In the genomic region with DNA sequence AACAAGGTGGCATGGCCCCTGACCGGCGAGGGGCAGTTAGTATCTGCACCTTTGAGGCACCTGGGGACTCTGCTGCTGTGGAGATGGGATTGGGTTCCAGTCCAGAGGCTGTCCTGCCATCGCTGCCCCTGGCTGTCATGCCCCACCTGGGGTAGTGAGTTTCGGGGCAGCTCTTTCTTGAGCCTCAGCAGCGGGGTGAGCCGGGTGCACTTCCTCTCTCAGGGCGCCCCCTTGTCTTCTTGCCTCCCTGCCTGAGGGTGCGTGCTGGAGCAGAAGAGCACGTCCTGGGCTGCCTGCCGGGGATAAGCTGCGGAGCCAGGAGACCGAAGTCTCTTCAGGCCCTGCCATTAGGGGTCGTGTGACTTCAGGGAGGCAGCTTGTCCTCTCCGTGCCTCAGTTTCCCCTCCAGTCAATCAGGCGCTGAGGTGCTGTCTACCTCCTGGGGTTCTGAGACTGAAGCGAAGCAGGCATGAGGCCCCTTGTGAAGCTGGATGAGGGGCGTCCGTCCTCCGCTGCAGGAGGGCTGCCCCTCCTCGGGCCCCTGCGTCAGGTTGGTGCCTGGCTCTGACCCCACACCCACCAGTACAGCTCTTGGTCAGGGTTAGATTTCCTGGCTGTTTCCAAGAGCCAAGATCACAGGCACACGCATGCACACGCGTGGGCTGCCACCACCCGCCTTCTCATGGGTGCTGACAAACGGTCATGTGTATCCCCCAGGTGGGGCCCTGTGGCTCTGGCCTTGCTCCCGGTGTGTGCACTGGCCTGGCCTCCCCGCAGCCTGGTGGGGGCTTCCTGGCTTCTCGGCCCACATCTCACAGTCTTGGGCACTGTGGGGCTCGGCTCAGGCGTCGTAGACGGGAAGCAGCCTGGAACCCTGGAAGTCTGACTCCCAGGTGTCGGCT, we compare ENCODE assay signal across 31 cellular contexts. TPM values are rescaled to one million over a fixed set of nuclear protein-coding genes. Genes with fewer than 3 reads are reported as not detected.
"Had no signal": no experiment of that assay in that cellular context is flagged by ENCODE, and none has a peak within 500 bp of the region (broad histone marks: within the 10 kb centered on the region; RNA-seq: fewer than 3 reads in every experiment).

No MANE protein-coding gene starts in this region.

- H3K9me3 ChIP-seq: lower lobe of right lung had no signal

- DNase-seq: activated CD4-positive, alpha-beta memory T cell treated with anti-CD3 and anti-CD28 coated beads for 36 hours; activated CD4-positive, alpha-beta T cell treated with anti-CD3 and anti-CD28 coated beads for 48 hours; activated CD8-positive, alpha-beta memory T cell treated with anti-CD3 and anti-CD28 coated beads, Interleukin-2, amount 50 U/mL, for 4 hours; activated gamma-delta T cell treated with Interleukin-2 at 50 U/mL for 16 hours; activated naive CD8-positive, alpha-beta T cell treated with anti-CD3 and anti-CD28 coated beads, Interleukin-2, amount 50 U/mL, for 24 hours; activated T-cell treated with anti-CD3 and anti-CD28 coated beads, Interleukin-2, amount 50 U/mL, for 1 hour; amygdala; central memory CD4-positive, alpha-beta T cell; endodermal cell; foreskin fibroblast; head of caudate nucleus; hippocampal formation; lower lobe of right lung; mesendoderm; stimulated activated CD4-positive, alpha-beta T cell treated with anti-CD3 and anti-CD28 coated beads, Interleukin-12 subunit alpha, Interleukin-12 subunit beta, amount 100 ng/mL, for 4 hours; stimulated activated CD4-positive, alpha-beta T cell treated with anti-CD3 and anti-CD28 coated beads, Interleukin-4, amount 100 ng/mL, for 1 hour; stimulated activated naive CD8-positive, alpha-beta T cell treated with anti-CD3 and anti-CD28 coated beads, Interleukin-15, amount 100 ng/mL, for 72 hours; substantia nigra; T-helper 9 cell; WERI-Rb-1 had no signal

- H3K9me3 Mint-ChIP-seq: activated CD4-positive, alpha-beta memory T cell treated with anti-CD3 and anti-CD28 coated beads for 36 hours; activated naive CD4-positive, alpha-beta T cell treated with anti-CD3 and anti-CD28 coated beads, Interleukin-2, amount 50 U/mL, for 24 hours; activated naive CD8-positive, alpha-beta T cell treated with anti-CD3 and anti-CD28 coated beads, Interleukin-2, amount 50 U/mL, for 24 hours; dendritic cell treated with granulocyte-macrophage colony-stimulating factor and Interleukin-4, amounts not matched to agents 40 ng/mL and 50 ng/mL, for 4 days; endodermal cell; natural killer cell treated with Interleukin-12 subunit alpha and Interleukin-12 subunit beta and Interleukin-15 and Interleukin-18, amount 100 ng/mL, for 72 hours; stimulated activated naive CD8-positive, alpha-beta T cell treated with anti-CD3 and anti-CD28 coated beads, Interleukin-15, amount 100 ng/mL, for 72 hours; T-helper 1 cell treated with Interleukin-12 subunit alpha and Interleukin-12 subunit beta and Interleukin-4 antibody, amounts not matched to agents 30 μg/mL and 1 μg/mL, for 36 hours had no signal

- FAIRE-seq: keratinocyte, TTC549 had no signal

- H3K4me3 Mint-ChIP-seq: activated CD4-positive, alpha-beta memory T cell treated with anti-CD3 and anti-CD28 coated beads for 36 hours; activated naive CD4-positive, alpha-beta T cell treated with anti-CD3 and anti-CD28 coated beads, Interleukin-2, amount 50 U/mL, for 24 hours; activated naive CD8-positive, alpha-beta T cell treated with anti-CD3 and anti-CD28 coated beads, Interleukin-2, amount 50 U/mL, for 24 hours; dendritic cell treated with granulocyte-macrophage colony-stimulating factor and Interleukin-4, amounts not matched to agents 40 ng/mL and 50 ng/mL, for 4 days; endodermal cell; natural killer cell treated with Interleukin-12 subunit alpha and Interleukin-12 subunit beta and Interleukin-15 and Interleukin-18, amount 100 ng/mL, for 72 hours; stimulated activated naive CD8-positive, alpha-beta T cell treated with anti-CD3 and anti-CD28 coated beads, Interleukin-15, amount 100 ng/mL, for 72 hours; T-helper 1 cell treated with Interleukin-12 subunit alpha and Interleukin-12 subunit beta and Interleukin-4 antibody, amounts not matched to agents 30 μg/mL and 1 μg/mL, for 36 hours had no signal

- H3K4me1 Mint-ChIP-seq: endodermal cell had no signal

- ATAC-seq: activated CD4-positive, CD25-positive, alpha-beta regulatory T cell treated with anti-CD3 and anti-CD28 coated beads, Interleukin-2, amount 50 U/mL, for 24 hours; activated naive CD8-positive, alpha-beta T cell treated with anti-CD3 and anti-CD28 coated beads, Interleukin-2, amount 50 U/mL, for 24 hours; esophagus mucosa; lower lobe of right lung; natural killer cell treated with Interleukin-12 subunit alpha and Interleukin-12 subunit beta and Interleukin-15 and Interleukin-18, amount 100 ng/mL, for 72 hours; sciatic nerve; stimulated activated naive CD8-positive, alpha-beta T cell treated with anti-CD3 and anti-CD28 coated beads, Interleukin-15, amount 100 ng/mL, for 72 hours had no signal

- H3K27ac Mint-ChIP-seq: activated CD4-positive, alpha-beta memory T cell treated with anti-CD3 and anti-CD28 coated beads for 36 hours; activated naive CD4-positive, alpha-beta T cell treated with anti-CD3 and anti-CD28 coated beads, Interleukin-2, amount 50 U/mL, for 24 hours; activated naive CD8-positive, alpha-beta T cell treated with anti-CD3 and anti-CD28 coated beads, Interleukin-2, amount 50 U/mL, for 24 hours; dendritic cell treated with granulocyte-macrophage colony-stimulating factor and Interleukin-4, amounts not matched to agents 40 ng/mL and 50 ng/mL, for 4 days; endodermal cell; natural killer cell treated with Interleukin-12 subunit alpha and Interleukin-12 subunit beta and Interleukin-15 and Interleukin-18, amount 100 ng/mL, for 72 hours; stimulated activated naive CD8-positive, alpha-beta T cell treated with anti-CD3 and anti-CD28 coated beads, Interleukin-15, amount 100 ng/mL, for 72 hours; T-helper 1 cell treated with Interleukin-12 subunit alpha and Interleukin-12 subunit beta and Interleukin-4 antibody, amounts not matched to agents 30 μg/mL and 1 μg/mL, for 36 hours had no signal

- H3K36me3 ChIP-seq: lower lobe of right lung, WERI-Rb-1 had no signal

- H3K4me3 ChIP-seq: lower lobe of right lung, skin epidermis had no signal

- H3K27me3 Mint-ChIP-seq: activated naive CD4-positive, alpha-beta T cell treated with anti-CD3 and anti-CD28 coated beads, Interleukin-2, amount 50 U/mL, for 24 hours had no signal

- H3K27ac ChIP-seq: lower lobe of right lung, skin epidermis, WERI-Rb-1 had no signal

- H3K36me3 Mint-ChIP-seq: activated CD4-positive, alpha-beta memory T cell treated with anti-CD3 and anti-CD28 coated beads for 36 hours; activated naive CD4-positive, alpha-beta T cell treated with anti-CD3 and anti-CD28 coated beads, Interleukin-2, amount 50 U/mL, for 24 hours; natural killer cell treated with Interleukin-12 subunit alpha and Interleukin-12 subunit beta and Interleukin-15 and Interleukin-18, amount 100 ng/mL, for 72 hours had no signal

RNA-seq across cellular contexts. Expression of a gene that starts 33.3 kb away (rescaled TPM):
- total RNA-seq: endodermal cell, osteocyte had no signal
